Comparison of ENCODE assay signal across 33 cellular contexts in genomic region chr2:241911551-241911950, GRCh38. TPM values are rescaled to one million over a fixed set of nuclear protein-coding genes. Genes with fewer than 3 reads are reported as not detected.
"Had no signal": no experiment of that assay in that cellular context is flagged by ENCODE, and none has a peak within 500 bp of the region (broad histone marks: within the 10 kb centered on the region; RNA-seq: fewer than 3 reads in every experiment).

No MANE protein-coding gene starts in this region.

- ATAC-seq: activated CD4-positive, CD25-positive, alpha-beta regulatory T cell treated with anti-CD3 and anti-CD28 coated beads, Interleukin-2, amount 50 U/mL, for 24 hours; activated CD8-positive, alpha-beta T cell treated with anti-CD3 and anti-CD28 coated beads for 36 hours; activated T-cell treated with anti-CD3 and anti-CD28 coated beads, Interleukin-2, amount 50 U/mL, for 4 hours; activated T-helper 17 cell treated with anti-CD3 and anti-CD28 coated beads, Interleukin-2, amount 50 U/mL, for 72 hours; effector memory CD8-positive, alpha-beta T cell; foreskin keratinocyte; gastrocnemius medialis had no signal

- H3K4me3 Mint-ChIP-seq: activated B cell treated with CpG ODN at 0.5 μM for 24 hours; activated CD8-positive, alpha-beta T cell treated with anti-CD3 and anti-CD28 coated beads for 36 hours; activated naive CD8-positive, alpha-beta T cell; activated T-cell treated with anti-CD3 and anti-CD28 coated beads, Interleukin-2, amount 50 U/mL, for 4 hours; activated T-helper 17 cell treated with anti-CD3 and anti-CD28 coated beads, Interleukin-2, amount 50 U/mL, for 72 hours; effector memory CD8-positive, alpha-beta T cell had no signal

- H3K27me3 ChIP-seq: brain microvascular endothelial cell, esophagus muscularis mucosa, foreskin keratinocyte, gastrocnemius medialis had no signal

- H3K4me3 ChIP-seq: esophagus muscularis mucosa, gastrocnemius medialis had no signal

- H3K4me1 ChIP-seq: esophagus muscularis mucosa, foreskin keratinocyte, gastrocnemius medialis had no signal

- H3K27ac Mint-ChIP-seq: activated B cell treated with CpG ODN at 0.5 μM for 24 hours; activated CD8-positive, alpha-beta T cell treated with anti-CD3 and anti-CD28 coated beads for 36 hours; activated naive CD8-positive, alpha-beta T cell; activated T-helper 17 cell treated with anti-CD3 and anti-CD28 coated beads, Interleukin-2, amount 50 U/mL, for 72 hours; effector memory CD8-positive, alpha-beta T cell had no signal

- H3K36me3 ChIP-seq: brain microvascular endothelial cell, esophagus muscularis mucosa, gastrocnemius medialis had no signal

- H3K27ac ChIP-seq: brain microvascular endothelial cell, esophagus muscularis mucosa, foreskin keratinocyte, gastrocnemius medialis, VCaP had no signal

- H3K9me3 ChIP-seq: gastrocnemius medialis had no signal

- DNase-seq: activated B cell treated with CpG ODN at 0.5 μM for 24 hours; activated CD4-positive, alpha-beta T cell treated with anti-CD3 and anti-CD28 coated beads for 48 hours; activated CD4-positive, alpha-beta T cell treated with anti-CD3 and anti-CD28 coated beads, Interleukin-2, amount 50 U/mL, for 1 hour; activated CD4-positive, alpha-beta T cell treated with anti-CD3 and anti-CD28 coated beads, Interleukin-2, amount 50 U/mL, for 48 hours; activated CD8-positive, alpha-beta memory T cell treated with anti-CD3 and anti-CD28 coated beads for 24 hours; activated CD8-positive, alpha-beta T cell treated with anti-CD3 and anti-CD28 coated beads for 36 hours; activated effector memory CD4-positive, alpha-beta T cell treated with Interleukin-2 at 50 U/mL for 16 hours; activated gamma-delta T cell treated with Interleukin-2 at 50 U/mL for 16 hours; activated naive CD4-positive, alpha-beta T cell treated with anti-CD3 and anti-CD28 coated beads, Interleukin-2, amount 50 U/mL, for 16 hours; activated naive CD4-positive, alpha-beta T cell treated with Interleukin-2 at 50 U/mL for 16 hours; activated T-cell treated with anti-CD3 and anti-CD28 coated beads, Interleukin-2, amount 50 U/mL, for 4 hours; amniotic stem cell; anterior cingulate cortex; brain microvascular endothelial cell; caudate nucleus; cortex of kidney; dermis blood vessel endothelial cell; effector CD4-positive, alpha-beta T cell; effector memory CD8-positive, alpha-beta T cell; erythroblast; foreskin keratinocyte; gastrocnemius medialis; glutamatergic neuron; T-helper 2 cell had no signal

- H3K27me3 Mint-ChIP-seq: activated B cell treated with CpG ODN at 0.5 μM for 24 hours; activated CD8-positive, alpha-beta T cell treated with anti-CD3 and anti-CD28 coated beads for 36 hours; activated naive CD8-positive, alpha-beta T cell; activated T-helper 17 cell treated with anti-CD3 and anti-CD28 coated beads, Interleukin-2, amount 50 U/mL, for 72 hours; effector memory CD8-positive, alpha-beta T cell had no signal

- H3K9me3 Mint-ChIP-seq: activated B cell treated with CpG ODN at 0.5 μM for 24 hours; activated CD8-positive, alpha-beta T cell treated with anti-CD3 and anti-CD28 coated beads for 36 hours; effector memory CD8-positive, alpha-beta T cell had no signal

RNA-seq across cellular contexts. Expression of gene RTP5, which starts 42.0 kb away (rescaled TPM):
- total RNA-seq: activated B cell treated with CpG ODN at 0.5 μM for 24 hours; astrocyte; bronchial epithelial cell; chondrocyte; dermis blood vessel endothelial cell; foreskin keratinocyte; gastrocnemius medialis; T-helper 1 cell treated with Interleukin-12 subunit alpha and Interleukin-12 subunit beta and Interleukin-4 antibody, amounts not matched to agents 30 ng/mL and 1 ng/mL, for 36 hours had no signal

RNA-seq across cellular contexts. Expression of gene PDCD1, which starts 52.9 kb away (rescaled TPM):
- total RNA-seq: astrocyte, bronchial epithelial cell, chondrocyte, dermis blood vessel endothelial cell, foreskin keratinocyte had no signal
